In the genomic region with DNA sequence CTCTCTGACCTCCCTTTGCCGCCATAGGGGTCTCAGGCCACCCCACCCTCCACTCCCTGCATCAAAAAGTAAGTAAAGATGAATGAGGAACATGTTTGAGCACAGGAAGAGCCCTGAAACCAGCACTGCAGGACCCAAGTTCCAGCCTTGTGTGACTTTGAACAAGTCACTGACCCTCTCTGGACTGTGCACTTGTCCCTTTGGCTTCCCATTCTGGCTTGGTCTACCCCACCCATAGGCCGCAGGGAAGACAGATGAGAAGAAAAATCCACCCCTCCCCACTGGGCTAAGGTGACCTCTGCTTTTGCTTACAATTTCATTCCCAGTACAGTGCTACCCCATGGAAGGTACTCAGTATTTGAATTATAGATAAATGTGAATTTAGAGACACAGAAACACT, we compare ENCODE assay signal across 12 cellular contexts. TPM values are rescaled to one million over a fixed set of nuclear protein-coding genes. Genes with fewer than 3 reads are reported as not detected.
"Had no signal": no experiment of that assay in that cellular context is flagged by ENCODE, and none has a peak within 500 bp of the region (broad histone marks: within the 10 kb centered on the region; RNA-seq: fewer than 3 reads in every experiment).

No MANE protein-coding gene starts in this region.

- ATAC-seq: mucosa of descending colon; naive thymus-derived CD4-positive, alpha-beta T cell had no signal

- H3K4me3 ChIP-seq: mucosa of descending colon, prostate gland, suprapubic skin, upper lobe of right lung had no signal

- FAIRE-seq: small intestine had no signal

- H3K27ac ChIP-seq: prostate gland, suprapubic skin, upper lobe of right lung had no signal

- DNase-seq: activated CD4-positive, alpha-beta T cell treated with anti-CD3 and anti-CD28 coated beads, Interleukin-2, amount 50 U/mL, for 1 hour; activated CD8-positive, alpha-beta memory T cell treated with anti-CD3 and anti-CD28 coated beads for 24 hours; activated naive CD8-positive, alpha-beta T cell treated with anti-CD3 and anti-CD28 coated beads, Interleukin-2, amount 10 ng/mL, durations not matched to agents 7 days and 5 days; mucosa of descending colon; naive thymus-derived CD4-positive, alpha-beta T cell; stimulated activated CD4-positive, alpha-beta T cell treated with anti-CD3 and anti-CD28 coated beads, Interleukin-4, amount 100 ng/mL, for 24 hours; stimulated activated naive CD4-positive, alpha-beta T cell; SW 1271; upper lobe of right lung had no signal

- H3K36me3 ChIP-seq: prostate gland, suprapubic skin, upper lobe of right lung had no signal

- H3K9me3 ChIP-seq: mucosa of descending colon, prostate gland, suprapubic skin, upper lobe of right lung had no signal

- H3K4me1 ChIP-seq: prostate gland had no signal

- H3K27me3 ChIP-seq: suprapubic skin, upper lobe of right lung had no signal

RNA-seq across cellular contexts. Expression of a gene that starts 43.8 kb away (rescaled TPM):
- total RNA-seq: activated naive CD8-positive, alpha-beta T cell treated with anti-CD3 and anti-CD28 coated beads, Interleukin-2, amount 10 ng/mL, durations not matched to agents 7 days and 5 days had no signal
